9 cellular contexts compared by ENCODE assay signal in the genomic region with DNA sequence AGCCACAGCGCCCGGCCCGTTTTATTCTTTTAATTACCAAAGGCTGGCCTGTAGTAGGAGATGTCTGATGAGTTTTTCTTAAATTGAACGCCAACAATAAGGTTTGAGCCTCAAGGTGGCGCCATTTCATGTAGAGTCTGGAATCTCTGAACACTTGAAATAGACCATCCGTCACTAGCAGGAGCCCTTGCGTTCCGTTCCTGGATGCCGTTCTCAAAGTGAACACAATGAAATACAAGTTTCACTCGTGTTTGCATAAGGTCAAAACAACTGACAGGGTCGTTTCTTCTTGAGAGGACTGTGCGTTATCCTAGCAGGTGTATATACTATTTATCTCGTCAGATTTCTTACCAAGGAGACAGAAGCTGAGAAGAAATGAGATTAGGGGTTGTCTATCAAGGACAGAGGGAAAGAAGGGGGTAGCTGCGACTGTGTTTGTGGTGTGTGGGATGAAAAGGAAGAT. TPM values are rescaled to one million over a fixed set of nuclear protein-coding genes. Genes with fewer than 3 reads are reported as not detected.
A peak's percentile ranks its signal among the peaks of the same experiment; 100 is the strongest.
DNase-seq lines count a peak whose midpoint lies in the region; ATAC-seq and TF ChIP-seq lines count a peak whose summit lies in the region.
"Had no signal": no experiment of that assay in that cellular context is flagged by ENCODE, and none has a peak within 500 bp of the region (broad histone marks: within the 10 kb centered on the region; RNA-seq: fewer than 3 reads in every experiment).

No MANE protein-coding gene starts in this region.

- intact Hi-C loops in sigmoid colon (cut with DNase I): loop anchor here (1.0 to 5.0 kb wide), 2 partner anchors 140 to 206 kb away; no protein-coding TSS in a partner anchor

- DNase-seq in GM12864 (ENCODE audit: low read depth) (peak; percentile 46), NCI-H1694 treated with DMSO at 0.1 percent for 48 hours (lab: John Stamatoyannopoulos, UW) (peak; percentile 79), T-helper 17 cell (peak in 2 of 3 donors; percentile 24 to 64), amniotic stem cell (lab: John Stamatoyannopoulos, UW) (peak; percentile 31), right atrium auricular region (ENCODE audit: low spot score) (peak; percentile 91), sigmoid colon (peak; percentile 83)

- no peak for TF ChIP-seq EP300 in sigmoid colon (IDR thresholded peaks at IDR 0.05)

- peak overlapping the region; percentile 3 for H3K27ac Mint-ChIP-seq in T-helper 17 cell

- H3K27me3 Mint-ChIP-seq in T-helper 17 cell: peaks cover 72% of the 10 kb centered on the region

- ATAC-seq in T-helper 17 cell: peak; percentile 85
- ATAC-seq in HG02973 (IDR thresholded peaks at IDR 0.05; ENCODE audit: unreplicated experiment): no peak
- no peak for ATAC-seq in HG03457 (IDR thresholded peaks at IDR 0.05; ENCODE audit: unreplicated experiment)

- peaks cover 7% of the 10 kb centered on the region for H3K4me1 Mint-ChIP-seq in T-helper 17 cell

- no peak for TF ChIP-seq POLR2A in sigmoid colon (IDR thresholded peaks at IDR 0.05)

- no peak overlapping the region for H3K4me3 Mint-ChIP-seq in T-helper 17 cell

- peak overlapping the region in 1 of 2 donors; percentile 23 for H3K27ac ChIP-seq in right atrium auricular region
- peak overlapping the region in 1 of 4 donors; percentile 9 for H3K27ac ChIP-seq in sigmoid colon
- H3K27ac ChIP-seq: skin epidermis had no signal

- no peak overlapping the region for H3K4me3 ChIP-seq in GM12864 (ENCODE audit: low read depth, low read length)
- H3K4me3 ChIP-seq in right atrium auricular region: no peak overlapping the region
- no peak overlapping the region for H3K4me3 ChIP-seq in sigmoid colon
- H3K4me3 ChIP-seq: skin epidermis had no signal

- no peaks in the 10 kb centered on the region for H3K36me3 Mint-ChIP-seq in T-helper 17 cell (ENCODE audit: low read depth)

- peaks cover 0 to 9% of the 10 kb centered on the region in 2 donors for H3K4me1 ChIP-seq in right atrium auricular region
- no peaks in the 10 kb centered on the region for H3K4me1 ChIP-seq in sigmoid colon

- peak; percentile 70 for TF ChIP-seq CTCF in GM12864 (IDR thresholded peaks at IDR 0.05; ENCODE audit: low read depth, low read length, missing control alignments)
- peak; percentile 30 to 78 for TF ChIP-seq CTCF in right atrium auricular region (IDR thresholded peaks at IDR 0.05)
- peak; percentile 19 to 55 (median 46) for TF ChIP-seq CTCF in sigmoid colon (IDR thresholded peaks at IDR 0.05)

- H3K36me3 ChIP-seq in right atrium auricular region (no peaks in the 10 kb centered on the region), sigmoid colon (no peaks in the 10 kb centered on the region)

- H3K9me3 ChIP-seq in T-helper 17 cell (ENCODE audit: control insufficient read depth, low read length, poor library complexity, severe bottlenecking) (no peaks in the 10 kb centered on the region), right atrium auricular region (no peaks in the 10 kb centered on the region), sigmoid colon (no peaks in the 10 kb centered on the region)

- WGBS in sigmoid colon, 2 donors: 4 to 10% methylated on average over 14 of the region's 14 CpGs

- H3K27me3 ChIP-seq in right atrium auricular region: no peaks in the 10 kb centered on the region
- H3K27me3 ChIP-seq in sigmoid colon: peaks cover 0 to 5% (median 4%) of the 10 kb centered on the region in 3 donors

RNA-seq across cellular contexts. Expression of gene SCGB1D1, which starts 18.7 kb away (rescaled TPM):
- total RNA-seq in T-helper 17 cell: not detected
- total RNA-seq in right atrium auricular region: not detected
- total RNA-seq in sigmoid colon: not detected
- polyA plus RNA-seq in sigmoid colon: not detected

RNA-seq across cellular contexts. Expression of gene SCGB2A1, which starts 37.2 kb away (rescaled TPM):
- total RNA-seq in T-helper 17 cell: not detected
- total RNA-seq in right atrium auricular region: not detected
- not detected for total RNA-seq in sigmoid colon
- 10 to 100 TPM in 1 of 3 donors, 1 to 10 TPM in 2; 3.6 to 35.4 (median 9.9) TPM for polyA plus RNA-seq in sigmoid colon

RNA-seq across cellular contexts. Expression of gene INCENP, which starts 47.5 kb away (rescaled TPM):
- total RNA-seq in T-helper 17 cell (10 to 100 TPM; 15.9 to 22.3 TPM), right atrium auricular region (1 to 10 TPM; 8.1 to 8.5 TPM), sigmoid colon (10 to 100 TPM in 1 of 4 donors, 1 to 10 TPM in 3; 5.4 to 25.3 (median 8.9) TPM)
- polyA plus RNA-seq in sigmoid colon: 10 to 100 TPM in 1 of 3 donors, 1 to 10 TPM in 2; 4.2 to 21.6 (median 5.3) TPM

Comparison
In these comparisons a context has a peak if more than half of its experiments do, and no peak if none do; other contexts are left out.
1. DNase-seq: peak in every context shown above with its lines; median percentile 91 in right atrium auricular region; 83 in sigmoid colon; 79 in NCI-H1694 treated with DMSO at 0.1 percent for 48 hours; 46 in GM12864; 44 in T-helper 17 cell; 31 in amniotic stem cell.